ENCODE assay signal across 1 cellular context in the genomic region with DNA sequence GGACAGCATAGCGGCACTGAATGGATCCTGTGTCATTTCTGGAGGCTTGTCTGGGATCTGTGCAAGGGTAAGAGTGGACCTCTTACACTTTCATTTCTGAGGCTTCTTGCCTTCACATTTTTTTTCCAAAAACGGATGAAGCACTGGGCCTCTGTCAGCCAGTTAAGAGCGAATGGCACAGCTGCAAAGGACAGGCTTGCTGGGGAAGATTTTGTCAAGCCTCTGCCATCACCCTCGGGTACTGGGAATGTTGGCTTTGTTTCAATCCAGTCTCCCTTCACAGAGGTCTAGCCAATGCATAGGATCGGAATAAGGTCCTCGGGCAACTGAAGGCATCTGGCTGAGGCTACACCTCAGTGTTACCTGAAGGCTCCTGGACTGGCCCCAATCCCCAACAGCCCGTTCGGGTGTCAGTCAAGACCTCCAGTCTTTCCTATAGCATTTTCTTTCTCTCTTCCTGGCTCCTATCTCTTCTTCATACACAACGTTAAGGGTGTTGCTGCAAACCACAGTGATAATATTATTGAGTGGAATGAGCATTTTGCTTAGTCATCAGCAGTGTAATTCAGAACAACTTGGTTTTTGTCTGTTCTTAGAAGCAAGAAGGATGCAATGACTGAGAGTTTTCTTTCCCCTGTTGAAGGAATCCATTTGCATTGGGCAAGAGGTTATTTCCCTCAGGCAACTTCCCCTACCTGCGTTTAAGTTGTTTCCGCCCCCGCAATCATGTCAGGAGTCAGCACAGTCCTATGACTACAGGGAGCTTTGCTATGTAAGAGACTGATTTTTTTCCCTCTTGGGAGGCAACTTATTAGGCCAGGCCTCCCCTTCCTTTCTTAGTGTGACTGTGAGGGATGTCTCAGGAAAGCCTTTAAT.
TF ChIP-seq lines count a peak whose summit lies in the region.

No MANE protein-coding gene starts in this region.

TF ChIP-seq in SK-N-SH, 30 proteins besides CTCF, POLR2A, EP300 and RAD21 (continued from another document):
- TF ChIP-seq, protein P1, sequence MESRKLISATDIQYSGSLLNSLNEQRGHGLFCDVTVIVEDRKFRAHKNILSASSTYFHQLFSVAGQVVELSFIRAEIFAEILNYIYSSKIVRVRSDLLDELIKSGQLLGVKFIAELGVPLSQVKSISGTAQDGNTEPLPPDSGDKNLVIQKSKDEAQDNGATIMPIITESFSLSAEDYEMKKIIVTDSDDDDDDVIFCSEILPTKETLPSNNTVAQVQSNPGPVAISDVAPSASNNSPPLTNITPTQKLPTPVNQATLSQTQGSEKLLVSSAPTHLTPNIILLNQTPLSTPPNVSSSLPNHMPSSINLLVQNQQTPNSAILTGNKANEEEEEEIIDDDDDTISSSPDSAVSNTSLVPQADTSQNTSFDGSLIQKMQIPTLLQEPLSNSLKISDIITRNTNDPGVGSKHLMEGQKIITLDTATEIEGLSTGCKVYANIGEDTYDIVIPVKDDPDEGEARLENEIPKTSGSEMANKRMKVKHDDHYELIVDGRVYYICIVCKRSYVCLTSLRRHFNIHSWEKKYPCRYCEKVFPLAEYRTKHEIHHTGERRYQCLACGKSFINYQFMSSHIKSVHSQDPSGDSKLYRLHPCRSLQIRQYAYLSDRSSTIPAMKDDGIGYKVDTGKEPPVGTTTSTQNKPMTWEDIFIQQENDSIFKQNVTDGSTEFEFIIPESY (IDR thresholded peaks at IDR 0.05; ENCODE audit: borderline replicate concordance, low read depth), result no peak
- TF ChIP-seq, protein P2, sequence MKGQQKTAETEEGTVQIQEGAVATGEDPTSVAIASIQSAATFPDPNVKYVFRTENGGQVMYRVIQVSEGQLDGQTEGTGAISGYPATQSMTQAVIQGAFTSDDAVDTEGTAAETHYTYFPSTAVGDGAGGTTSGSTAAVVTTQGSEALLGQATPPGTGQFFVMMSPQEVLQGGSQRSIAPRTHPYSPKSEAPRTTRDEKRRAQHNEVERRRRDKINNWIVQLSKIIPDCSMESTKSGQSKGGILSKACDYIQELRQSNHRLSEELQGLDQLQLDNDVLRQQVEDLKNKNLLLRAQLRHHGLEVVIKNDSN (IDR thresholded peaks at IDR 0.05; ENCODE audit: borderline replicate concordance, low read depth), result no peak
TF ChIP-seq in SK-N-SH: peak in this region for 0.
